Comparison of ENCODE assay signal across 1 cellular context in genomic region chr15:58212909-58213526, GRCh38.
TF ChIP-seq lines count a peak whose summit lies in the region.

No MANE protein-coding gene starts in this region.

TF ChIP-seq in HCT116, 20 proteins besides CTCF, POLR2A, EP300 and RAD21 (continued from another document):
- TF ChIP-seq MAX (IDR thresholded peaks at IDR 0.05) (no peak), TCF7L2 (IDR thresholded peaks at IDR 0.05; ENCODE audit: borderline replicate concordance, extremely low read depth, insufficient read depth, insufficient read length) (no peak)
